ENCODE assay signal across 37 cellular contexts in genomic region chr5:64221911-64222310, GRCh38. TPM values are rescaled to one million over a fixed set of nuclear protein-coding genes. Genes with fewer than 3 reads are reported as not detected.
"Had no signal": no experiment of that assay in that cellular context is flagged by ENCODE, and none has a peak within 500 bp of the region (broad histone marks: within the 10 kb centered on the region; RNA-seq: fewer than 3 reads in every experiment).

No MANE protein-coding gene starts in this region.

- H3K27me3 ChIP-seq: MG63 had no signal

- H3K9me3 ChIP-seq: MG63 had no signal

- DNase-seq: Kasumi-1, MG63, MM.1S, MV-4-11, NCI-H1048, NCI-H1092, NCI-H1092 treated with DMSO at 0.1 percent for 48 hours, NCI-H1105, NCI-H1105 treated with DMSO at 0.1 percent for 48 hours, NCI-H1417, NCI-H1417 treated with DMSO at 0.1 percent for 48 hours, NCI-H1436, NCI-H1436 treated with DMSO at 0.1 percent for 48 hours, NCI-H146, NCI-H1694, NCI-H1694 treated with DMSO at 0.1 percent for 48 hours, NCI-H187, NCI-H187 treated with DMSO at 0.1 percent for 48 hours, NCI-H1930, NCI-H2029, NCI-H2029 treated with DMSO at 0.1 percent for 48 hours, NCI-H2081, NCI-H2081 treated with DMSO at 0.1 percent for 48 hours, NCI-H2107, NCI-H2171, NCI-H2171 treated with DMSO at 0.1 percent for 48 hours, NCI-H2227 treated with DMSO at 0.1 percent for 48 hours, NCI-H226, NCI-H345, NCI-H446, NCI-H446 treated with DMSO at 0.1 percent for 48 hours, NCI-H510A, NCI-H510A treated with DMSO at 0.1 percent for 48 hours, NCI-H524, NCI-H524 treated with DMSO at 0.1 percent for 48 hours, NCI-H526 had no signal

- H3K36me3 ChIP-seq: MG63 had no signal

- H3K4me3 ChIP-seq: MG63 had no signal

RNA-seq across cellular contexts. Expression of gene RNF180, which starts 56.3 kb away (rescaled TPM):
- total RNA-seq: M059J had no signal
